In genomic region chr20:49273696-49274277, GRCh38 we compare ENCODE assay signal across 33 cellular contexts. TPM values are rescaled to one million over a fixed set of nuclear protein-coding genes. Genes with fewer than 3 reads are reported as not detected.
DNase-seq lines count a peak whose midpoint lies in the region; ATAC-seq lines count a peak whose summit lies in the region.
"Had no signal": no experiment of that assay in that cellular context is flagged by ENCODE, and none has a peak within 500 bp of the region (broad histone marks: within the 10 kb centered on the region; RNA-seq: fewer than 3 reads in every experiment).

No MANE protein-coding gene starts in this region.

- H3K27ac Mint-ChIP-seq in T-helper 2 cell treated with Interferon-gamma antibody and Interleukin-4, amounts not matched to agents 5 μg/mL and 100 μg/mL, for 36 hours = no peak overlapping the region
- H3K27ac Mint-ChIP-seq in activated naive CD4-positive, alpha-beta T cell treated with anti-CD3 and anti-CD28 coated beads, Interleukin-2, amount 50 U/mL, for 24 hours = no peak overlapping the region
- peak overlapping the region; percentile 16 for H3K27ac Mint-ChIP-seq in activated naive CD8-positive, alpha-beta T cell treated with anti-CD3 and anti-CD28 coated beads for 36 hours
- H3K27ac Mint-ChIP-seq: brain; CD14-positive monocyte; dendritic cell treated with granulocyte-macrophage colony-stimulating factor and Interleukin-4, amounts not matched to agents 40 ng/mL and 50 ng/mL, for 4 days; endodermal cell; HFFc6; natural killer cell had no signal

- H3K36me3 Mint-ChIP-seq in T-helper 2 cell treated with Interferon-gamma antibody and Interleukin-4, amounts not matched to agents 5 μg/mL and 100 μg/mL, for 36 hours (ENCODE audit: low read depth) = peaks cover 70% of the 10 kb centered on the region
- H3K36me3 Mint-ChIP-seq in activated naive CD4-positive, alpha-beta T cell treated with anti-CD3 and anti-CD28 coated beads, Interleukin-2, amount 50 U/mL, for 24 hours = peaks cover 51% of the 10 kb centered on the region
- H3K36me3 Mint-ChIP-seq in activated naive CD8-positive, alpha-beta T cell treated with anti-CD3 and anti-CD28 coated beads for 36 hours = peaks cover 78% of the 10 kb centered on the region

- peaks cover 51% of the 10 kb centered on the region for H3K4me1 Mint-ChIP-seq in T-helper 2 cell treated with Interferon-gamma antibody and Interleukin-4, amounts not matched to agents 5 μg/mL and 100 μg/mL, for 36 hours (ENCODE audit: low read depth)
- H3K4me1 Mint-ChIP-seq in activated naive CD4-positive, alpha-beta T cell treated with anti-CD3 and anti-CD28 coated beads, Interleukin-2, amount 50 U/mL, for 24 hours = peaks cover 54% of the 10 kb centered on the region
- peaks cover 70% of the 10 kb centered on the region for H3K4me1 Mint-ChIP-seq in activated naive CD8-positive, alpha-beta T cell treated with anti-CD3 and anti-CD28 coated beads for 36 hours

- no peak for DNase-seq in T-helper 2 cell treated with Interferon-gamma antibody and Interleukin-4, amounts not matched to agents 5 μg/mL and 100 μg/mL, for 36 hours (ENCODE audit: low spot score)
- DNase-seq in T-helper 2 cell (no peak), COR-L47 (lab: John Stamatoyannopoulos, UW) (no peak)
- no peak for DNase-seq in activated naive CD4-positive, alpha-beta T cell (lab: John Stamatoyannopoulos, UW)
- no peak for DNase-seq in activated naive CD8-positive, alpha-beta T cell treated with anti-CD3 and anti-CD28 coated beads for 36 hours
- DNase-seq in effector CD8-positive, alpha-beta T cell (lab: John Stamatoyannopoulos, UW) = no peak
- DNase-seq: 8988T; activated CD4-positive, CD25-positive, alpha-beta regulatory T cell; Calu3; DMS79 treated with DMSO at 0.1 percent for 48 hours; endodermal cell; GDM1; glutamatergic neuron; GM23248; HFFc6; left colon; natural killer cell; NCI-H1092; NCI-H1694 treated with DMSO at 0.1 percent for 48 hours; NCI-H446 treated with DMSO at 0.1 percent for 48 hours; NCI-H82; occipital lobe; sigmoid colon; SJCRH30; stimulated activated CD4-positive, alpha-beta T cell treated with anti-CD3 and anti-CD28 coated beads, Interleukin-4, amount 100 ng/mL, for 1 hour; SW 1271; trophoblast cell had no signal

- H3K27me3 Mint-ChIP-seq in T-helper 2 cell treated with Interferon-gamma antibody and Interleukin-4, amounts not matched to agents 5 μg/mL and 100 μg/mL, for 36 hours (ENCODE audit: low read depth) = no peaks in the 10 kb centered on the region
- no peaks in the 10 kb centered on the region for H3K27me3 Mint-ChIP-seq in activated naive CD4-positive, alpha-beta T cell treated with anti-CD3 and anti-CD28 coated beads, Interleukin-2, amount 50 U/mL, for 24 hours
- peaks cover 6% of the 10 kb centered on the region for H3K27me3 Mint-ChIP-seq in activated naive CD8-positive, alpha-beta T cell treated with anti-CD3 and anti-CD28 coated beads for 36 hours
- H3K27me3 Mint-ChIP-seq: dendritic cell treated with granulocyte-macrophage colony-stimulating factor and Interleukin-4, amounts not matched to agents 40 ng/mL and 50 ng/mL, for 4 days; IgD-negative memory B cell had no signal

- peak overlapping the region; percentile 18 for H3K4me3 Mint-ChIP-seq in T-helper 2 cell treated with Interferon-gamma antibody and Interleukin-4, amounts not matched to agents 5 μg/mL and 100 μg/mL, for 36 hours
- H3K4me3 Mint-ChIP-seq in activated naive CD4-positive, alpha-beta T cell treated with anti-CD3 and anti-CD28 coated beads, Interleukin-2, amount 50 U/mL, for 24 hours = peak overlapping the region; percentile 23
- no peak overlapping the region for H3K4me3 Mint-ChIP-seq in activated naive CD8-positive, alpha-beta T cell treated with anti-CD3 and anti-CD28 coated beads for 36 hours
- H3K4me3 Mint-ChIP-seq: brain; CD14-positive monocyte; dendritic cell treated with granulocyte-macrophage colony-stimulating factor and Interleukin-4, amounts not matched to agents 40 ng/mL and 50 ng/mL, for 4 days; endodermal cell; HFFc6; IgD-negative memory B cell; natural killer cell had no signal

- no peak for ATAC-seq in GM21423 (IDR thresholded peaks at IDR 0.05; ENCODE audit: unreplicated experiment)
- ATAC-seq: left colon, natural killer cell had no signal

- peaks cover 4% of the 10 kb centered on the region for H3K9me3 Mint-ChIP-seq in T-helper 2 cell treated with Interferon-gamma antibody and Interleukin-4, amounts not matched to agents 5 μg/mL and 100 μg/mL, for 36 hours
- H3K9me3 Mint-ChIP-seq in activated naive CD4-positive, alpha-beta T cell treated with anti-CD3 and anti-CD28 coated beads, Interleukin-2, amount 50 U/mL, for 24 hours = peaks cover 3% of the 10 kb centered on the region
- peaks cover 7% of the 10 kb centered on the region for H3K9me3 Mint-ChIP-seq in activated naive CD8-positive, alpha-beta T cell treated with anti-CD3 and anti-CD28 coated beads for 36 hours
- H3K9me3 Mint-ChIP-seq: dendritic cell treated with granulocyte-macrophage colony-stimulating factor and Interleukin-4, amounts not matched to agents 40 ng/mL and 50 ng/mL, for 4 days; natural killer cell had no signal

RNA-seq across cellular contexts. Expression of gene ZNFX1, which starts 4.1 kb away (rescaled TPM):
- total RNA-seq in activated naive CD8-positive, alpha-beta T cell treated with anti-CD3 and anti-CD28 coated beads for 36 hours = 10 to 100 TPM; 45.8 to 48.0 TPM

RNA-seq across cellular contexts. Expression of gene DDX27, which starts 54.6 kb away (rescaled TPM):
- total RNA-seq in activated naive CD8-positive, alpha-beta T cell treated with anti-CD3 and anti-CD28 coated beads for 36 hours = 10 to 100 TPM; 65.4 to 67.6 TPM
